ENCODE assay signal across 14 cellular contexts in the genomic region with DNA sequence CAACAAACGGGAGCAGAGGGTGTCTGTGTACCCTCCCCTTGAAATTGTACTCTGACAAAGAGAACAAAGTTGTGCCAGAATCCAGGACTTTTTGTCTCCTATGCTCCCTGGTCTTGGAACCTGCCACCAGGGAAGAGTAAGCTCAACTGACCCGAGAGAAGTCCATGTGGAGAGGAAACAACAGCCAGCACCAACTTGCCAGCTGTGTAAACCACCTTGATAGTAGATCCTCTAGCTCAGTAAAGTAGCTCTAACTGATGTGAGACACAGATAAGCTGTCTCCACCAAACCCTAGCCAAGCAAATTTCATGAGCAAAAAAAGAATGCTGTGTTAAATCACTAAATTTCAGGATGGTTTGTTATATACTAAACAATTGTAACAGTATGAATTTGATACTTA. TPM values are rescaled to one million over a fixed set of nuclear protein-coding genes. Genes with fewer than 3 reads are reported as not detected.
DNase-seq lines count a peak whose midpoint lies in the region; TF ChIP-seq lines count a peak whose summit lies in the region.
"Had no signal": no experiment of that assay in that cellular context is flagged by ENCODE, and none has a peak within 500 bp of the region (broad histone marks: within the 10 kb centered on the region; RNA-seq: fewer than 3 reads in every experiment).

No MANE protein-coding gene starts in this region.

- peaks cover 68% of the 10 kb centered on the region for H3K36me3 Mint-ChIP-seq in nephron progenitor cell (ENCODE audit: low read depth)

- peak overlapping the region; percentile 26 for H3K27ac Mint-ChIP-seq in nephron progenitor cell
- H3K27ac Mint-ChIP-seq: B cell; CD4-positive, alpha-beta T cell had no signal

- TF ChIP-seq CTCF in nephron progenitor cell (IDR thresholded peaks at IDR 0.05) (no peak), stomach (IDR thresholded peaks at IDR 0.05) (no peak)

- no peaks in the 10 kb centered on the region for H3K27me3 Mint-ChIP-seq in nephron progenitor cell (ENCODE audit: low read depth, poor library complexity)
- H3K27me3 Mint-ChIP-seq: B cell; CD4-positive, alpha-beta T cell had no signal

- peak; percentile 5 for DNase-seq in DMS 273 treated with DMSO at 0.1 percent for 48 hours (lab: John Stamatoyannopoulos, UW)
- peak; percentile 35 for DNase-seq in NCI-H146 (lab: John Stamatoyannopoulos, UW)
- DNase-seq in SK-N-DZ (ENCODE audit: low spot score): peak; percentile 4
- no peak for DNase-seq in nephron progenitor cell
- no peak for DNase-seq in stomach
- no peak for DNase-seq in stimulated activated CD4-positive, alpha-beta T cell treated with anti-CD3 and anti-CD28 coated beads, Interleukin-4, amount 100 ng/mL, for 24 hours
- no peak for DNase-seq in DMS53 treated with DMSO at 0.1 percent for 48 hours (lab: John Stamatoyannopoulos, UW; ENCODE audit: unreplicated experiment)
- DNase-seq: C1 segment of cervical spinal cord; Calu3; CD4-positive, alpha-beta T cell; DMS153; GF-D8 had no signal

- no peaks in the 10 kb centered on the region for H3K4me1 Mint-ChIP-seq in nephron progenitor cell
- H3K4me1 Mint-ChIP-seq: B cell had no signal

- TF ChIP-seq EP300 in stomach (IDR thresholded peaks at IDR 0.05): no peak

- no peak overlapping the region for H3K4me3 ChIP-seq in stomach

- peaks cover 26% of the 10 kb centered on the region for H3K9me3 Mint-ChIP-seq in nephron progenitor cell
- H3K9me3 Mint-ChIP-seq: CD4-positive, alpha-beta T cell had no signal

- TF ChIP-seq POLR2A in stomach (IDR thresholded peaks at IDR 0.05): no peak

- no peak overlapping the region for H3K4me3 Mint-ChIP-seq in nephron progenitor cell
- H3K4me3 Mint-ChIP-seq: B cell; CD4-positive, alpha-beta T cell had no signal

- WGBS in stomach, 5 donors: 22 to 49% (median 40%) methylated on average over 2 of the region's 2 CpGs

- peaks cover 9 to 41% (median 23%) of the 10 kb centered on the region in 4 donors for H3K36me3 ChIP-seq in stomach

- H3K27me3 ChIP-seq in stomach: no peaks in the 10 kb centered on the region

- intact Hi-C loops in stomach (cut with DNase I; ENCODE audit: low total_unique reads): no loop called here

- no peaks in the 10 kb centered on the region for H3K9me3 ChIP-seq in stomach

- no peak overlapping the region for H3K27ac ChIP-seq in stomach
- H3K27ac ChIP-seq: HL-60 had no signal

- H3K4me1 ChIP-seq in stomach: no peaks in the 10 kb centered on the region

RNA-seq across cellular contexts. Expression of gene LNPK, which starts 46.9 kb away (rescaled TPM):
- 27.6 and 33.9 TPM in 2 replicates for polyA plus RNA-seq in SK-N-DZ (2014; cell fraction: cytosol; rRNA removed)
- 18.7 and 20.3 TPM in 2 replicates for polyA plus RNA-seq in SK-N-DZ (2014; cell fraction: nucleus; rRNA removed)
- 10 to 100 TPM in 4 of 5 donors, 1 to 10 TPM in 1; 4.9 to 29.0 (median 13.3) TPM for total RNA-seq in stomach
- 1 to 10 TPM; 1.8 to 2.7 (median 1.8) TPM for polyA plus RNA-seq in stomach

Comparison
In these comparisons a context has a peak if more than half of its experiments do, and no peak if none do; other contexts are left out.
1. DNase-seq: peak in DMS 273 treated with DMSO at 0.1 percent for 48 hours (single experiment), NCI-H146 (single experiment) and SK-N-DZ (single experiment); none in nephron progenitor cell (single experiment), stomach (single experiment), stimulated activated CD4-positive, alpha-beta T cell treated with anti-CD3 and anti-CD28 coated beads, Interleukin-4, amount 100 ng/mL, for 24 hours (single experiment) and DMS53 treated with DMSO at 0.1 percent for 48 hours (single experiment).